In the genomic region with DNA sequence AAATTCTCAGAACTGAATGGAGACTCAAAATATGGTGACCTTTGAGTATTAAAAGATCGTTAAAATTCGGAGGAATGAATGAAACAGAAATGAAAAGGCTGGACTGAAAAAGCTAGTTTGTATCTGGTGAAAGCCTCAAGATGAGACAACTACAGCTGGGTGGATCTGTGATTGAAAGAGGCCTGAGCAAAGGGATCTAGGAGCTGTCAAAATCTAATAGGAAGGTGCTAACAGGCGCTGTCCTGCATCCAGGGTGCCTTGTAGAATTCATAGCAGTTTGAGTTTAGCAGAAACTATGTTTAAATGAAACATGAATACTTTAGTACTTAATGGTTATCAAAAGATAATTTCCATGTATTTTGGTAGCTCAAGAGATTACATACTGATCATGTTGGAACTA, we compare ENCODE assay signal across 8 cellular contexts. TPM values are rescaled to one million over a fixed set of nuclear protein-coding genes. Genes with fewer than 3 reads are reported as not detected.
DNase-seq lines count a peak whose midpoint lies in the region; ATAC-seq and TF ChIP-seq lines count a peak whose summit lies in the region.

No MANE protein-coding gene starts in this region.

- peaks cover 34 to 41% of the 10 kb centered on the region in 2 donors for H3K4me1 ChIP-seq in naive thymus-derived CD4-positive, alpha-beta T cell (ENCODE audit: control insufficient read depth in 2 of 2, insufficient read depth in 2 of 2, low read length in 2 of 2)

- no peaks in the 10 kb centered on the region for H3K9me3 Mint-ChIP-seq in chondrocyte (ENCODE audit: low read depth)
- H3K9me3 Mint-ChIP-seq in naive thymus-derived CD4-positive, alpha-beta T cell = peaks cover 0 to 3% (median 0%) of the 10 kb centered on the region in 11 donors

- intact Hi-C loops in naive thymus-derived CD4-positive, alpha-beta T cell (cut with micrococcal nuclease) = loop anchor here (2.0 to 5.0 kb wide), 5 partner anchors 94 to 759 kb away; a partner anchor contains a TSS

- no peaks in the 10 kb centered on the region for H3K27me3 ChIP-seq in naive thymus-derived CD4-positive, alpha-beta T cell (ENCODE audit: control insufficient read depth in 2 of 2, insufficient read depth in 2 of 2, low read length in 2 of 2)

- H3K27ac ChIP-seq in naive thymus-derived CD4-positive, alpha-beta T cell (ENCODE audit: low read depth, low read length) = peak overlapping the region; percentile 97

- H3K4me3 ChIP-seq in AG10803 (ENCODE audit: low read length) = peak overlapping the region; percentile 62
- peak overlapping the region; percentile 81 for H3K4me3 ChIP-seq in Jurkat, Clone E6-1 (ENCODE audit: low read length)
- peak overlapping the region; percentile 85 for H3K4me3 ChIP-seq in naive thymus-derived CD4-positive, alpha-beta T cell (ENCODE audit: low read length)

- ATAC-seq in naive thymus-derived CD4-positive, alpha-beta T cell = no peak

- no peak for DNase-seq in AG10803 (ENCODE audit: low read depth)
- no peak for DNase-seq in Jurkat, Clone E6-1 (ENCODE audit: low read depth, low spot score)
- no peak for DNase-seq in chondrocyte (ENCODE audit: low spot score)
- no peak for DNase-seq in naive thymus-derived CD4-positive, alpha-beta T cell
- DNase-seq in Ammon's horn (ENCODE audit: low spot score) = no peak
- no peak for DNase-seq in NCI-H446 (lab: John Stamatoyannopoulos, UW)
- no peak for DNase-seq in HCEC 1CT
- DNase-seq in NCI-H146 treated with DMSO at 0.1 percent for 48 hours (lab: John Stamatoyannopoulos, UW; ENCODE audit: unreplicated experiment) = no peak

- CTCF ChIA-PET in naive thymus-derived CD4-positive, alpha-beta T cell (lab: Charles Lee) = interaction anchor here (0.6 to 3.8 kb wide), 12 partner anchors 13 to 116 kb away, joined by 3 to 36 read pairs (median 4); no protein-coding TSS in a partner anchor

- no peaks in the 10 kb centered on the region for H3K36me3 Mint-ChIP-seq in chondrocyte (ENCODE audit: low read depth)
- peaks cover 0 to 22% (median 5%) of the 10 kb centered on the region in 5 donors for H3K36me3 Mint-ChIP-seq in naive thymus-derived CD4-positive, alpha-beta T cell

- peak overlapping the region; percentile 73 for H3K4me3 Mint-ChIP-seq in chondrocyte (ENCODE audit: unreplicated experiment)
- peak overlapping the region; percentile 88 to 98 (median 94) for H3K4me3 Mint-ChIP-seq in naive thymus-derived CD4-positive, alpha-beta T cell

- H3K36me3 ChIP-seq in naive thymus-derived CD4-positive, alpha-beta T cell (ENCODE audit: control insufficient read depth in 2 of 3, insufficient read depth in 3 of 3, low read length in 3 of 3) = peaks cover 0 to 6% (median 4%) of the 10 kb centered on the region in 3 experiments

- POLR2A ChIA-PET in naive thymus-derived CD4-positive, alpha-beta T cell (lab: Charles Lee) = interaction anchor here (0.6 to 4.4 kb wide), 16 partner anchors 9 to 172 kb away, joined by 3 to 24 read pairs (median 6); no protein-coding TSS in a partner anchor

- H3K27ac Mint-ChIP-seq in chondrocyte (ENCODE audit: unreplicated experiment) = peak overlapping the region; percentile 91
- H3K27ac Mint-ChIP-seq in naive thymus-derived CD4-positive, alpha-beta T cell = peak overlapping the region; percentile 85 to 97 (median 96)

- TF ChIP-seq CTCF in AG10803 (conservative IDR thresholded peaks at IDR 0.05; ENCODE audit: low read length) = no peak
- no peak for TF ChIP-seq CTCF in chondrocyte (IDR thresholded peaks at IDR 0.05)

- peaks cover 51% of the 10 kb centered on the region for H3K4me1 Mint-ChIP-seq in chondrocyte (ENCODE audit: low read depth)
- peaks cover 39 to 69% (median 53%) of the 10 kb centered on the region in 7 donors for H3K4me1 Mint-ChIP-seq in naive thymus-derived CD4-positive, alpha-beta T cell

- no peaks in the 10 kb centered on the region for H3K9me3 ChIP-seq in naive thymus-derived CD4-positive, alpha-beta T cell (ENCODE audit: control insufficient read depth in 2 of 3, low read length in 3 of 3)

- H3K27me3 Mint-ChIP-seq in chondrocyte (ENCODE audit: low read depth) = no peaks in the 10 kb centered on the region
- H3K27me3 Mint-ChIP-seq in naive thymus-derived CD4-positive, alpha-beta T cell = peaks cover 0 to 2% (median 0%) of the 10 kb centered on the region in 5 donors

RNA-seq across cellular contexts. Expression of a gene that starts 2.3 kb away (rescaled TPM):
- polyA plus RNA-seq in Jurkat, Clone E6-1 (2012; ENCODE audit: insufficient read depth, insufficient read length) = 135 TPM
- 69.8 to 72.8 TPM (median 70.0 TPM) in 3 replicates for total RNA-seq in chondrocyte
- total RNA-seq in naive thymus-derived CD4-positive, alpha-beta T cell = 10 to 100 TPM; 65.8 to 99.7 (median 92.2) TPM
- polyA plus RNA-seq in naive thymus-derived CD4-positive, alpha-beta T cell = 10 to 100 TPM; 15.2 to 18.0 TPM
